1 cellular context compared by ENCODE assay signal in the genomic region with DNA sequence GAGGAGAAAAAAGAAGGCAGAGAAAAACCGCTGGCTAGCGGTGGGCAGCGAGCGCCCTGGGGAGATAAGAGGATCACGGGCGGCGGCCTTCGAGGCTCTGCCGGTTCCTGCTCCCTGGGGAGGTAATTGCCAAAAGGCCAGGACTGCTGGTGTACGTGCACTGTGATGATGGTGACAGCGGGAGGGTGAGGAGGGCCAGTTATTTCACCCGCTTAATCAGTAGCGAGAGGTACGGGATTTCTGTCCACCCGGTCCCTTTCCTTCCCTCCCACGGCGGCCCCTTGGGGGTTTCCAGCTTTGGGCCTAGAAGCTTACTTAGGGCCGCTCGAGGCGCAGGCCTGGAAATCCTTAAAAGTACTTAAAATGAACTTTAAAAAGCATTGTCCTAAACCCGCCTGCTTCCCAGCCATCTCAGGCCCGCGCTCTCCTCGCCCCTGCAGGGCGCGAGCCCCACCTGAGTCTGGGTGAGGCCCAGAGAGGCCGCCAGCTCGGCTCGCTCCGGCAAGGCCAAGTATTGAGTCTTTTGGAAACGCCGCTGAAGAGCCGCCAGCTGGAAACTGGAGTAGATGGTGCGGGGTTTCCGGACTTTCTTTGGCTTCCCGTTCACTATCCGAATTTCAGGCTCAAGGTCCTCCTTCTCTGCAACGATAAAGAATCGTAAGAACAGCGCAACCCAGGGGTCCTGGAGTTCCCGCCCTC.
TF ChIP-seq lines count a peak whose summit lies in the region.

No MANE protein-coding gene starts in this region.

TF ChIP-seq in GM23338, 12 proteins besides CTCF, POLR2A, EP300 and RAD21 (continued from another document):
- TF ChIP-seq ZNF462 (CRISPR knock-in tag; IDR thresholded peaks at IDR 0.05) (no peak), EZH2 (IDR thresholded peaks at IDR 0.05; ENCODE audit: low read depth, unreplicated experiment) (peak; percentile 96), ZNF114 (CRISPR knock-in tag; IDR thresholded peaks at IDR 0.05) (no peak)
